1 cellular context compared by ENCODE assay signal in the genomic region with DNA sequence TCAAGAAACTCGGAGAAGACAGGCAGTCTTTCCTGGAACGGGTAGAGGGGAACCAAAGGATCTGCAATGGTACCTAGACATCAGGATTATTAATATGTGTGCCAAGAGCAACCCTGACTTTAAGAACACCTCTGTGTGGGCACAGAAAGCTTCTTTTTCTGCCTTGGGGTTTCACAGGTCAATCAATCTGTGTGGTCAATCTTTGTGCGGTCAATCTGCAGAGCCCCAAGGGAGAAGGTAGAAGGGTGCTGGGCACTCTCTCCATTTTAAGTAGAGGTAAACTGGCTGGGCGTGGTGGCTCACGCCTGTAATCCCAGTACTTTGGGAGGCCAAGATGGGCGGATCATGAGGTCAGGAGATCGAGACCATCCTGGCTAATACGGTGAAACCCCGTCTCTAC.
TF ChIP-seq lines count a peak whose summit lies in the region.

No MANE protein-coding gene starts in this region.

TF ChIP-seq in GM12878, 131 proteins besides CTCF, POLR2A, EP300 and RAD21 (continued from another document):
- TF ChIP-seq, protein P1, sequence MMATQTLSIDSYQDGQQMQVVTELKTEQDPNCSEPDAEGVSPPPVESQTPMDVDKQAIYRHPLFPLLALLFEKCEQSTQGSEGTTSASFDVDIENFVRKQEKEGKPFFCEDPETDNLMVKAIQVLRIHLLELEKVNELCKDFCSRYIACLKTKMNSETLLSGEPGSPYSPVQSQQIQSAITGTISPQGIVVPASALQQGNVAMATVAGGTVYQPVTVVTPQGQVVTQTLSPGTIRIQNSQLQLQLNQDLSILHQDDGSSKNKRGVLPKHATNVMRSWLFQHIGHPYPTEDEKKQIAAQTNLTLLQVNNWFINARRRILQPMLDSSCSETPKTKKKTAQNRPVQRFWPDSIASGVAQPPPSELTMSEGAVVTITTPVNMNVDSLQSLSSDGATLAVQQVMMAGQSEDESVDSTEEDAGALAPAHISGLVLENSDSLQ (IDR thresholded peaks at IDR 0.05): peak; percentile 72
- TF ChIP-seq CBX3 (IDR thresholded peaks at IDR 0.05; ENCODE audit: borderline replicate concordance, low read depth): no peak
- TF ChIP-seq NR2C2 (IDR thresholded peaks at IDR 0.05; ENCODE audit: borderline replicate concordance, control insufficient read depth, insufficient read length, low read depth): no peak
- TF ChIP-seq, protein P2, sequence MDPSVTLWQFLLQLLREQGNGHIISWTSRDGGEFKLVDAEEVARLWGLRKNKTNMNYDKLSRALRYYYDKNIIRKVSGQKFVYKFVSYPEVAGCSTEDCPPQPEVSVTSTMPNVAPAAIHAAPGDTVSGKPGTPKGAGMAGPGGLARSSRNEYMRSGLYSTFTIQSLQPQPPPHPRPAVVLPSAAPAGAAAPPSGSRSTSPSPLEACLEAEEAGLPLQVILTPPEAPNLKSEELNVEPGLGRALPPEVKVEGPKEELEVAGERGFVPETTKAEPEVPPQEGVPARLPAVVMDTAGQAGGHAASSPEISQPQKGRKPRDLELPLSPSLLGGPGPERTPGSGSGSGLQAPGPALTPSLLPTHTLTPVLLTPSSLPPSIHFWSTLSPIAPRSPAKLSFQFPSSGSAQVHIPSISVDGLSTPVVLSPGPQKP (IDR thresholded peaks at IDR 0.05; ENCODE audit: low read depth, low read length): no peak
- TF ChIP-seq TCF12 (IDR thresholded peaks at IDR 0.05; ENCODE audit: low read depth, low read length): no peak
- no peak; the same call in 1 of the 2 replicates for TF ChIP-seq IKZF1 (conservative IDR thresholded peaks at IDR 0.05)
- TF ChIP-seq LARP7 (IDR thresholded peaks at IDR 0.05): no peak
- TF ChIP-seq BHLHE40 (IDR thresholded peaks at IDR 0.05; ENCODE audit: borderline replicate concordance in 1 of 2, low read depth in 2 of 2, low read length in 1 of 2): peak in 1 of 2 experiments; percentile 31; a peak in 1 of 4 replicates
- no peak for TF ChIP-seq GATAD2B (conservative IDR thresholded peaks at IDR 0.05; ENCODE audit: low read depth)
- TF ChIP-seq CBX5 (IDR thresholded peaks at IDR 0.05; ENCODE audit: low read depth): no peak
- TF ChIP-seq ZBED1 (IDR thresholded peaks at IDR 0.05; ENCODE audit: borderline replicate concordance): no peak
- no peak for TF ChIP-seq ATF2 (IDR thresholded peaks at IDR 0.05; ENCODE audit: low read length)
- no peak for TF ChIP-seq E2F8 (IDR thresholded peaks at IDR 0.05; ENCODE audit: low read depth, partially characterized antibody)
- TF ChIP-seq RCOR1 (conservative IDR thresholded peaks at IDR 0.05; ENCODE audit: low read depth, low read length): no peak
- no peak for TF ChIP-seq ZNF207 (IDR thresholded peaks at IDR 0.05; ENCODE audit: borderline replicate concordance)
- TF ChIP-seq NFXL1 (IDR thresholded peaks at IDR 0.05; ENCODE audit: borderline replicate concordance): no peak
- TF ChIP-seq, protein P3, sequence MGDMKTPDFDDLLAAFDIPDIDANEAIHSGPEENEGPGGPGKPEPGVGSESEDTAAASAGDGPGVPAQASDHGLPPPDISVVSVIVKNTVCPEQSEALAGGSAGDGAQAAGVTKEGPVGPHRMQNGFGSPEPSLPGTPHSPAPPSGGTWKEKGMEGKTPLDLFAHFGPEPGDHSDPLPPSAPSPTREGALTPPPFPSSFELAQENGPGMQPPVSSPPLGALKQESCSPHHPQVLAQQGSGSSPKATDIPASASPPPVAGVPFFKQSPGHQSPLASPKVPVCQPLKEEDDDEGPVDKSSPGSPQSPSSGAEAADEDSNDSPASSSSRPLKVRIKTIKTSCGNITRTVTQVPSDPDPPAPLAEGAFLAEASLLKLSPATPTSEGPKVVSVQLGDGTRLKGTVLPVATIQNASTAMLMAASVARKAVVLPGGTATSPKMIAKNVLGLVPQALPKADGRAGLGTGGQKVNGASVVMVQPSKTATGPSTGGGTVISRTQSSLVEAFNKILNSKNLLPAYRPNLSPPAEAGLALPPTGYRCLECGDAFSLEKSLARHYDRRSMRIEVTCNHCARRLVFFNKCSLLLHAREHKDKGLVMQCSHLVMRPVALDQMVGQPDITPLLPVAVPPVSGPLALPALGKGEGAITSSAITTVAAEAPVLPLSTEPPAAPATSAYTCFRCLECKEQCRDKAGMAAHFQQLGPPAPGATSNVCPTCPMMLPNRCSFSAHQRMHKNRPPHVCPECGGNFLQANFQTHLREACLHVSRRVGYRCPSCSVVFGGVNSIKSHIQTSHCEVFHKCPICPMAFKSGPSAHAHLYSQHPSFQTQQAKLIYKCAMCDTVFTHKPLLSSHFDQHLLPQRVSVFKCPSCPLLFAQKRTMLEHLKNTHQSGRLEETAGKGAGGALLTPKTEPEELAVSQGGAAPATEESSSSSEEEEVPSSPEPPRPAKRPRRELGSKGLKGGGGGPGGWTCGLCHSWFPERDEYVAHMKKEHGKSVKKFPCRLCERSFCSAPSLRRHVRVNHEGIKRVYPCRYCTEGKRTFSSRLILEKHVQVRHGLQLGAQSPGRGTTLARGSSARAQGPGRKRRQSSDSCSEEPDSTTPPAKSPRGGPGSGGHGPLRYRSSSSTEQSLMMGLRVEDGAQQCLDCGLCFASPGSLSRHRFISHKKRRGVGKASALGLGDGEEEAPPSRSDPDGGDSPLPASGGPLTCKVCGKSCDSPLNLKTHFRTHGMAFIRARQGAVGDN (IDR thresholded peaks at IDR 0.05): no peak
- TF ChIP-seq IKZF2 (IDR thresholded peaks at IDR 0.05): 0 out of 4 replicates have a peak, but pooled peaks of 1 of the 2 experiments have one; percentile 5
- no peak for TF ChIP-seq MYB (IDR thresholded peaks at IDR 0.05; ENCODE audit: borderline replicate concordance, low read depth, low read length)
- TF ChIP-seq USF2 (IDR thresholded peaks at IDR 0.05; ENCODE audit: borderline replicate concordance, low read depth, low read length): no peak
- no peak for TF ChIP-seq ATF7 (IDR thresholded peaks at IDR 0.05; ENCODE audit: low read depth)
- TF ChIP-seq, protein P4, sequence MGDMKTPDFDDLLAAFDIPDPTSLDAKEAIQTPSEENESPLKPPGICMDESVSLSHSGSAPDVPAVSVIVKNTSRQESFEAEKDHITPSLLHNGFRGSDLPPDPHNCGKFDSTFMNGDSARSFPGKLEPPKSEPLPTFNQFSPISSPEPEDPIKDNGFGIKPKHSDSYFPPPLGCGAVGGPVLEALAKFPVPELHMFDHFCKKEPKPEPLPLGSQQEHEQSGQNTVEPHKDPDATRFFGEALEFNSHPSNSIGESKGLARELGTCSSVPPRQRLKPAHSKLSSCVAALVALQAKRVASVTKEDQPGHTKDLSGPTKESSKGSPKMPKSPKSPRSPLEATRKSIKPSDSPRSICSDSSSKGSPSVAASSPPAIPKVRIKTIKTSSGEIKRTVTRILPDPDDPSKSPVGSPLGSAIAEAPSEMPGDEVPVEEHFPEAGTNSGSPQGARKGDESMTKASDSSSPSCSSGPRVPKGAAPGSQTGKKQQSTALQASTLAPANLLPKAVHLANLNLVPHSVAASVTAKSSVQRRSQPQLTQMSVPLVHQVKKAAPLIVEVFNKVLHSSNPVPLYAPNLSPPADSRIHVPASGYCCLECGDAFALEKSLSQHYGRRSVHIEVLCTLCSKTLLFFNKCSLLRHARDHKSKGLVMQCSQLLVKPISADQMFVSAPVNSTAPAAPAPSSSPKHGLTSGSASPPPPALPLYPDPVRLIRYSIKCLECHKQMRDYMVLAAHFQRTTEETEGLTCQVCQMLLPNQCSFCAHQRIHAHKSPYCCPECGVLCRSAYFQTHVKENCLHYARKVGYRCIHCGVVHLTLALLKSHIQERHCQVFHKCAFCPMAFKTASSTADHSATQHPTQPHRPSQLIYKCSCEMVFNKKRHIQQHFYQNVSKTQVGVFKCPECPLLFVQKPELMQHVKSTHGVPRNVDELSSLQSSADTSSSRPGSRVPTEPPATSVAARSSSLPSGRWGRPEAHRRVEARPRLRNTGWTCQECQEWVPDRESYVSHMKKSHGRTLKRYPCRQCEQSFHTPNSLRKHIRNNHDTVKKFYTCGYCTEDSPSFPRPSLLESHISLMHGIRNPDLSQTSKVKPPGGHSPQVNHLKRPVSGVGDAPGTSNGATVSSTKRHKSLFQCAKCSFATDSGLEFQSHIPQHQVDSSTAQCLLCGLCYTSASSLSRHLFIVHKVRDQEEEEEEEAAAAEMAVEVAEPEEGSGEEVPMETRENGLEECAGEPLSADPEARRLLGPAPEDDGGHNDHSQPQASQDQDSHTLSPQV (IDR thresholded peaks at IDR 0.05): no peak
- TF ChIP-seq BCL11A (IDR thresholded peaks at IDR 0.05; ENCODE audit: low read depth, low read length): peak; percentile 38; the same call in 1 of the 2 replicates
- TF ChIP-seq PRDM15 (CRISPR knock-in tag; IDR thresholded peaks at IDR 0.05): no peak
- no peak for TF ChIP-seq CEBPZ (IDR thresholded peaks at IDR 0.05; ENCODE audit: low read depth, low read length)
- TF ChIP-seq MEF2B (IDR thresholded peaks at IDR 0.05; ENCODE audit: partially characterized antibody, poor library complexity, severe bottlenecking): peak; percentile 81
- no peak for TF ChIP-seq SUZ12 (IDR thresholded peaks at IDR 0.05; ENCODE audit: unreplicated experiment)
- TF ChIP-seq BACH1 (IDR thresholded peaks at IDR 0.05; ENCODE audit: borderline replicate concordance): peak; percentile 13; the same call in 1 of the 2 replicates
